Comparison of ENCODE assay signal across 28 cellular contexts in the genomic region with DNA sequence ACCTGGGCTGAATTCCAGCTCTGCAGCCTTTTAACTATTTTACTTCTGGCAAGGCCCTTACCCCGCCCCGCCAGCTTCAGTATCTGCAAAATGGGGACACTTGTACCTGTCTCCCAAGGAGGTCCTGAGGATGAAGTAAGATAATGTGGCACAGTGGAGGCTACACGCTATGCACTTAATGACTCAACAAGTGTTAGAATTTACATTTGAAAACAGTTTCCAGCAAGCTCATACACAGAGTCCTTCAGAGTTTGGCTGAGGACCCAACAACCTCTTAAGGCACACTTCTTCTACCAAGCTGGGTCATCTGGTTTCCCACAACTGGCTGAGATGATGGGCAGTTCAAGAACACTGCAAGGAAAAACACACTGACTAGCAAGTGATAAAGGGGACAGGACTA. TPM values are rescaled to one million over a fixed set of nuclear protein-coding genes. Genes with fewer than 3 reads are reported as not detected.
"Had no signal": no experiment of that assay in that cellular context is flagged by ENCODE, and none has a peak within 500 bp of the region (broad histone marks: within the 10 kb centered on the region; RNA-seq: fewer than 3 reads in every experiment).

No MANE protein-coding gene starts in this region.

- H3K27me3 ChIP-seq: ascending aorta, breast epithelium, cardiac muscle cell, colonic mucosa, esophagus squamous epithelium had no signal

- H3K4me1 Mint-ChIP-seq: activated CD4-positive, alpha-beta memory T cell treated with anti-CD3 and anti-CD28 coated beads, Interleukin-2, amount 10 ng/mL, durations not matched to agents 7 days and 5 days; activated CD4-positive, alpha-beta T cell treated with anti-CD3 and anti-CD28 coated beads, Interleukin-2, amount 10 ng/mL, durations not matched to agents 7 days and 5 days; activated naive CD4-positive, alpha-beta T cell treated with anti-CD3 and anti-CD28 coated beads, Interleukin-2, amount 10 ng/mL, durations not matched to agents 7 days and 5 days; activated naive CD8-positive, alpha-beta T cell treated with anti-CD3 and anti-CD28 coated beads, Interleukin-2, amount 10 ng/mL, durations not matched to agents 7 days and 5 days; brain had no signal

- H3K9me3 ChIP-seq: ascending aorta, breast epithelium, colonic mucosa, esophagus squamous epithelium had no signal

- H3K27ac ChIP-seq: ascending aorta, breast epithelium, cardiac muscle cell, colonic mucosa, epithelial cell of prostate, esophagus squamous epithelium had no signal

- H3K27ac Mint-ChIP-seq: activated CD4-positive, alpha-beta memory T cell treated with anti-CD3 and anti-CD28 coated beads, Interleukin-2, amount 10 ng/mL, durations not matched to agents 7 days and 5 days; activated CD4-positive, alpha-beta T cell treated with anti-CD3 and anti-CD28 coated beads, Interleukin-2, amount 10 ng/mL, durations not matched to agents 7 days and 5 days; activated naive CD4-positive, alpha-beta T cell treated with anti-CD3 and anti-CD28 coated beads, Interleukin-2, amount 10 ng/mL, durations not matched to agents 7 days and 5 days; activated naive CD4-positive, alpha-beta T cell treated with anti-CD3 and anti-CD28 coated beads, Interleukin-2, amount 50 U/mL, for 72 hours; activated naive CD8-positive, alpha-beta T cell treated with anti-CD3 and anti-CD28 coated beads, Interleukin-2, amount 10 ng/mL, durations not matched to agents 7 days and 5 days; activated T-cell treated with anti-CD3 and anti-CD28 coated beads, Interleukin-2, amount 50 U/mL, for 24 hours; activated T-cell treated with anti-CD3 and anti-CD28 coated beads, Interleukin-2, amount 50 U/mL, for 72 hours had no signal

- ATAC-seq: activated naive CD4-positive, alpha-beta T cell treated with anti-CD3 and anti-CD28 coated beads, Interleukin-2, amount 50 U/mL, for 72 hours; activated T-cell treated with anti-CD3 and anti-CD28 coated beads, Interleukin-2, amount 50 U/mL, for 72 hours had no signal

- H3K4me1 ChIP-seq: ascending aorta, breast epithelium, colonic mucosa had no signal

- H3K36me3 Mint-ChIP-seq: activated naive CD4-positive, alpha-beta T cell treated with anti-CD3 and anti-CD28 coated beads, Interleukin-2, amount 10 ng/mL, durations not matched to agents 7 days and 5 days; activated naive CD4-positive, alpha-beta T cell treated with anti-CD3 and anti-CD28 coated beads, Interleukin-2, amount 50 U/mL, for 72 hours; activated naive CD8-positive, alpha-beta T cell treated with anti-CD3 and anti-CD28 coated beads, Interleukin-2, amount 10 ng/mL, durations not matched to agents 7 days and 5 days; brain had no signal

- H3K4me3 Mint-ChIP-seq: activated CD4-positive, alpha-beta memory T cell treated with anti-CD3 and anti-CD28 coated beads, Interleukin-2, amount 10 ng/mL, durations not matched to agents 7 days and 5 days; activated CD4-positive, alpha-beta T cell treated with anti-CD3 and anti-CD28 coated beads, Interleukin-2, amount 10 ng/mL, durations not matched to agents 7 days and 5 days; activated naive CD4-positive, alpha-beta T cell treated with anti-CD3 and anti-CD28 coated beads, Interleukin-2, amount 10 ng/mL, durations not matched to agents 7 days and 5 days; activated naive CD8-positive, alpha-beta T cell treated with anti-CD3 and anti-CD28 coated beads, Interleukin-2, amount 10 ng/mL, durations not matched to agents 7 days and 5 days; activated T-cell treated with anti-CD3 and anti-CD28 coated beads, Interleukin-2, amount 50 U/mL, for 24 hours; activated T-cell treated with anti-CD3 and anti-CD28 coated beads, Interleukin-2, amount 50 U/mL, for 72 hours had no signal

- H3K4me3 ChIP-seq: ascending aorta, breast epithelium, cardiac muscle cell, colonic mucosa, esophagus squamous epithelium had no signal

- DNase-seq: activated CD4-positive, alpha-beta memory T cell treated with anti-CD3 and anti-CD28 coated beads, Interleukin-2, amount 10 ng/mL, durations not matched to agents 7 days and 5 days; activated CD4-positive, alpha-beta T cell treated with anti-CD3 and anti-CD28 coated beads for 1 hour; activated CD4-positive, alpha-beta T cell treated with anti-CD3 and anti-CD28 coated beads for 4 hours; activated CD4-positive, alpha-beta T cell treated with anti-CD3 and anti-CD28 coated beads, Interleukin-2, amount 10 ng/mL, durations not matched to agents 7 days and 5 days; activated CD4-positive, alpha-beta T cell treated with anti-CD3 and anti-CD28 coated beads, Interleukin-2, amount 50 U/mL, for 4 hours; activated CD8-positive, alpha-beta memory T cell treated with anti-CD3 and anti-CD28 coated beads, Interleukin-2, amount 50 U/mL, for 48 hours; activated gamma-delta T cell; activated naive CD4-positive, alpha-beta T cell; activated naive CD4-positive, alpha-beta T cell treated with anti-CD3 and anti-CD28 coated beads, Interleukin-2, amount 10 ng/mL, durations not matched to agents 7 days and 5 days; activated naive CD8-positive, alpha-beta T cell treated with anti-CD3 and anti-CD28 coated beads, Interleukin-2, amount 10 ng/mL, durations not matched to agents 7 days and 5 days; activated T-cell treated with anti-CD3 and anti-CD28 coated beads for 4 hours; activated T-cell treated with anti-CD3 and anti-CD28 coated beads, Interleukin-2, amount 50 U/mL, for 24 hours; activated T-cell treated with anti-CD3 and anti-CD28 coated beads, Interleukin-2, amount 50 U/mL, for 72 hours; central memory CD4-positive, alpha-beta T cell; cerebellar nuclear complex; colonic mucosa; effector CD8-positive, alpha-beta T cell; esophagus squamous epithelium; foreskin fibroblast; T-helper 2 cell had no signal

- H3K9me3 Mint-ChIP-seq: activated CD4-positive, alpha-beta memory T cell treated with anti-CD3 and anti-CD28 coated beads, Interleukin-2, amount 10 ng/mL, durations not matched to agents 7 days and 5 days; activated CD4-positive, alpha-beta T cell treated with anti-CD3 and anti-CD28 coated beads, Interleukin-2, amount 10 ng/mL, durations not matched to agents 7 days and 5 days; activated naive CD4-positive, alpha-beta T cell treated with anti-CD3 and anti-CD28 coated beads, Interleukin-2, amount 10 ng/mL, durations not matched to agents 7 days and 5 days; activated naive CD4-positive, alpha-beta T cell treated with anti-CD3 and anti-CD28 coated beads, Interleukin-2, amount 50 U/mL, for 72 hours; activated naive CD8-positive, alpha-beta T cell treated with anti-CD3 and anti-CD28 coated beads, Interleukin-2, amount 10 ng/mL, durations not matched to agents 7 days and 5 days; activated T-cell treated with anti-CD3 and anti-CD28 coated beads, Interleukin-2, amount 50 U/mL, for 24 hours; activated T-cell treated with anti-CD3 and anti-CD28 coated beads, Interleukin-2, amount 50 U/mL, for 72 hours had no signal

- H3K36me3 ChIP-seq: ascending aorta, breast epithelium, cardiac muscle cell, colonic mucosa, esophagus squamous epithelium had no signal

RNA-seq across cellular contexts. Expression of a gene that starts 30.2 kb away (rescaled TPM):
- total RNA-seq: dermis microvascular lymphatic vessel endothelial cell had no signal
- polyA plus RNA-seq: endothelial cell of umbilical vein had no signal
